8 cellular contexts compared by ENCODE assay signal in genomic region chr14:76352639-76353281, GRCh38. TPM values are rescaled to one million over a fixed set of nuclear protein-coding genes. Genes with fewer than 3 reads are reported as not detected.
DNase-seq lines count a peak whose midpoint lies in the region; ATAC-seq lines count a peak whose summit lies in the region.

No MANE protein-coding gene starts in this region.

- peak; percentile 71 for ATAC-seq in HG02759 (IDR thresholded peaks at IDR 0.05; ENCODE audit: unreplicated experiment)
- ATAC-seq in GM18502 (IDR thresholded peaks at IDR 0.05; ENCODE audit: poor library complexity, unreplicated experiment): no peak
- ATAC-seq in HG03457 (IDR thresholded peaks at IDR 0.05; ENCODE audit: unreplicated experiment): no peak

- H3K4me3 Mint-ChIP-seq in activated T-helper 2 cell treated with anti-CD3 and anti-CD28 coated beads, Interferon-gamma antibody, Interleukin-2, Interleukin-4, amounts not matched to agents 10 μg/mL and 5 μg/mL and 100 μg/mL, durations not matched to agents 14 hours and 24 hours and 36 hours (ENCODE audit: low read depth): no peak overlapping the region

- no peaks in the 10 kb centered on the region for H3K9me3 Mint-ChIP-seq in activated T-helper 2 cell treated with anti-CD3 and anti-CD28 coated beads, Interferon-gamma antibody, Interleukin-2, Interleukin-4, amounts not matched to agents 10 μg/mL and 5 μg/mL and 100 μg/mL, durations not matched to agents 14 hours and 24 hours and 36 hours

- H3K36me3 Mint-ChIP-seq in activated T-helper 2 cell treated with anti-CD3 and anti-CD28 coated beads, Interferon-gamma antibody, Interleukin-2, Interleukin-4, amounts not matched to agents 10 μg/mL and 5 μg/mL and 100 μg/mL, durations not matched to agents 14 hours and 24 hours and 36 hours (ENCODE audit: low read depth): no peaks in the 10 kb centered on the region

- DNase-seq in COR-L47 (lab: John Stamatoyannopoulos, UW) (peak; percentile 62), OCI-M1 (lab: John Stamatoyannopoulos, UW) (peak; percentile 43), germinal center (ENCODE audit: low spot score) (peak; percentile 76), posterior vena cava (ENCODE audit: low spot score) (peak; percentile 85)
- DNase-seq in activated T-helper 2 cell treated with anti-CD3 and anti-CD28 coated beads, Interferon-gamma antibody, Interleukin-2, Interleukin-4, amounts not matched to agents 10 μg/mL and 5 μg/mL and 100 μg/mL, durations not matched to agents 14 hours and 24 hours and 36 hours (ENCODE audit: low spot score): peak; percentile 37

- peaks cover 12% of the 10 kb centered on the region for H3K27me3 Mint-ChIP-seq in activated T-helper 2 cell treated with anti-CD3 and anti-CD28 coated beads, Interferon-gamma antibody, Interleukin-2, Interleukin-4, amounts not matched to agents 10 μg/mL and 5 μg/mL and 100 μg/mL, durations not matched to agents 14 hours and 24 hours and 36 hours (ENCODE audit: low read depth)

- intact Hi-C loops in activated T-helper 2 cell treated with anti-CD3 and anti-CD28 coated beads, Interferon-gamma antibody, Interleukin-2, Interleukin-4, amounts not matched to agents 10 μg/mL and 5 μg/mL and 100 μg/mL, durations not matched to agents 14 hours and 24 hours and 36 hours (cut with micrococcal nuclease): loop anchor here (1.0 kb wide), 1 partner anchor 301 kb away; no protein-coding TSS in a partner anchor
- intact Hi-C loops in posterior vena cava (cut with DNase I): loop anchor here in 1 of 2 donors (5.0 kb wide), 1 partner anchor 300 kb away; no protein-coding TSS in a partner anchor

- H3K27ac Mint-ChIP-seq in activated T-helper 2 cell treated with anti-CD3 and anti-CD28 coated beads, Interferon-gamma antibody, Interleukin-2, Interleukin-4, amounts not matched to agents 10 μg/mL and 5 μg/mL and 100 μg/mL, durations not matched to agents 14 hours and 24 hours and 36 hours: no peak overlapping the region

- no peaks in the 10 kb centered on the region for H3K4me1 Mint-ChIP-seq in activated T-helper 2 cell treated with anti-CD3 and anti-CD28 coated beads, Interferon-gamma antibody, Interleukin-2, Interleukin-4, amounts not matched to agents 10 μg/mL and 5 μg/mL and 100 μg/mL, durations not matched to agents 14 hours and 24 hours and 36 hours (ENCODE audit: low read depth)

RNA-seq across cellular contexts. Expression of gene ESRRB, which starts 23.2 kb away (rescaled TPM):
- total RNA-seq in activated T-helper 2 cell treated with anti-CD3 and anti-CD28 coated beads, Interferon-gamma antibody, Interleukin-2, Interleukin-4, amounts not matched to agents 10 μg/mL and 5 μg/mL and 100 μg/mL, durations not matched to agents 14 hours and 24 hours and 36 hours: 0.23 TPM in 2 replicates
- under 1 TPM; 0.60 to 0.95 TPM for total RNA-seq in posterior vena cava
